8 cellular contexts compared by ENCODE assay signal in genomic region chr16:30183961-30184429, GRCh38. TPM values are rescaled to one million over a fixed set of nuclear protein-coding genes. Genes with fewer than 3 reads are reported as not detected.
DNase-seq lines count a peak whose midpoint lies in the region; ATAC-seq, FAIRE-seq and TF ChIP-seq lines count a peak whose summit lies in the region.

No MANE protein-coding gene starts in this region.

- no peaks in the 10 kb centered on the region for H3K9me3 ChIP-seq in cardiac muscle cell (ENCODE audit: low read depth)
- H3K9me3 ChIP-seq in skeletal muscle tissue (ENCODE audit: control insufficient read depth in 3 of 3, low read length in 3 of 3), result no peaks in the 10 kb centered on the region

- H3K36me3 ChIP-seq in cardiac muscle cell (no peaks in the 10 kb centered on the region), skeletal muscle tissue (ENCODE audit: control insufficient read depth in 3 of 3, insufficient read depth in 3 of 3, low read length in 3 of 3) (no peaks in the 10 kb centered on the region)

- DNase-seq in CD1c-positive myeloid dendritic cell (ENCODE audit: extremely low spot score) (peak; percentile 58), NOMO-1 (lab: John Stamatoyannopoulos, UW; ENCODE audit: unreplicated experiment in 2 of 2) (peak; percentile 65 to 82), cardiac muscle cell (ENCODE audit: low read depth in 1 of 2, low spot score in 1 of 2) (no peak), RCC 7860 (ENCODE audit: low spot score) (no peak), iPS-NIHi7 (ENCODE audit: extremely low spot score) (no peak)
- DNase-seq in activated T-cell treated with anti-CD3 and anti-CD28 coated beads, Interleukin-2, amount 50 U/mL, for 4 hours, result peak; percentile 53

- H3K27ac ChIP-seq in cardiac muscle cell, result no peak overlapping the region
- no peak overlapping the region for H3K27ac ChIP-seq in skeletal muscle tissue (ENCODE audit: low read depth, low read length)

- no peaks in the 10 kb centered on the region for H3K9me3 Mint-ChIP-seq in activated T-cell treated with anti-CD3 and anti-CD28 coated beads, Interleukin-2, amount 50 U/mL, for 4 hours

- H3K4me1 Mint-ChIP-seq in activated T-cell treated with anti-CD3 and anti-CD28 coated beads, Interleukin-2, amount 50 U/mL, for 4 hours (ENCODE audit: low read depth), result peaks cover 34% of the 10 kb centered on the region

- FAIRE-seq in RCC 7860 (lab: Jason Lieb, UNC), result no peak

- peak overlapping the region; percentile 98 for H3K4me3 Mint-ChIP-seq in activated T-cell treated with anti-CD3 and anti-CD28 coated beads, Interleukin-2, amount 50 U/mL, for 4 hours

- H3K36me3 Mint-ChIP-seq in activated T-cell treated with anti-CD3 and anti-CD28 coated beads, Interleukin-2, amount 50 U/mL, for 4 hours (ENCODE audit: insufficient read depth), result peaks cover 21% of the 10 kb centered on the region

- H3K27me3 ChIP-seq in cardiac muscle cell (no peaks in the 10 kb centered on the region), skeletal muscle tissue (ENCODE audit: control insufficient read depth in 3 of 3, insufficient read depth in 3 of 3, low read length in 3 of 3) (no peaks in the 10 kb centered on the region)

- no peak for TF ChIP-seq CTCF in cardiac muscle cell (IDR thresholded peaks at IDR 0.05; ENCODE audit: low read depth, low read length)

- H3K4me1 ChIP-seq in cardiac muscle cell (ENCODE audit: low read depth) (no peaks in the 10 kb centered on the region), skeletal muscle tissue (ENCODE audit: control insufficient read depth in 3 of 3, insufficient read depth in 3 of 3, low read length in 3 of 3) (peaks cover 5 to 26% (median 17%) of the 10 kb centered on the region in 3 donors)

- no peaks in the 10 kb centered on the region for H3K27me3 Mint-ChIP-seq in activated T-cell treated with anti-CD3 and anti-CD28 coated beads, Interleukin-2, amount 50 U/mL, for 4 hours (ENCODE audit: low read depth)

- peak overlapping the region; percentile 51 for H3K4me3 ChIP-seq in cardiac muscle cell
- peak overlapping the region in 2 of 3 donors; percentile 13 to 65 for H3K4me3 ChIP-seq in skeletal muscle tissue (ENCODE audit: low read length in 3 of 3)

- peak overlapping the region in 1 of 3 donors; percentile 25 for H3K9ac ChIP-seq in skeletal muscle tissue (ENCODE audit: low read depth in 1 of 3, low read length in 3 of 3)

- ATAC-seq in GM21576 (IDR thresholded peaks at IDR 0.05; ENCODE audit: unreplicated experiment), result peak; percentile 34
- peak; percentile 10 to 20 for ATAC-seq in activated T-cell treated with anti-CD3 and anti-CD28 coated beads, Interleukin-2, amount 50 U/mL, for 4 hours

RNA-seq across cellular contexts. Expression of gene CORO1A, which starts 0.6 kb away (rescaled TPM):
- total RNA-seq in activated T-cell treated with anti-CD3 and anti-CD28 coated beads, Interleukin-2, amount 50 U/mL, for 4 hours, result 100 to 1,000 TPM; 747 to 940 (median 832) TPM
- total RNA-seq in cardiac muscle cell (0.92 and 3.2 TPM in 2 replicates), skeletal muscle tissue (8.4 TPM)
- 2.0 and 3.4 TPM in 2 replicates for polyA plus RNA-seq in cardiac muscle cell

RNA-seq across cellular contexts. Expression of gene BOLA2B, which starts 9.5 kb away (rescaled TPM):
- total RNA-seq in activated T-cell treated with anti-CD3 and anti-CD28 coated beads, Interleukin-2, amount 50 U/mL, for 4 hours, result 100 to 1,000 TPM; 468 to 531 (median 481) TPM
- 254 and 290 TPM in 2 replicates for total RNA-seq in cardiac muscle cell
- polyA plus RNA-seq in cardiac muscle cell, result 89.4 and 146 TPM in 2 replicates
- total RNA-seq in skeletal muscle tissue, result 23.5 TPM

RNA-seq across cellular contexts. Expression of gene SLX1A, which starts 9.7 kb away (rescaled TPM):
- 100 to 1,000 TPM in 1 of 3 donors, 10 to 100 TPM in 2; 84.5 to 110 (median 95.6) TPM for total RNA-seq in activated T-cell treated with anti-CD3 and anti-CD28 coated beads, Interleukin-2, amount 50 U/mL, for 4 hours
- 61.6 and 76.1 TPM in 2 replicates for total RNA-seq in cardiac muscle cell
- 67.3 and 85.1 TPM in 2 replicates for polyA plus RNA-seq in cardiac muscle cell
- 11.0 TPM for total RNA-seq in skeletal muscle tissue

RNA-seq across cellular contexts. Expression of gene SULT1A3, which starts 15.1 kb away (rescaled TPM):
- total RNA-seq in activated T-cell treated with anti-CD3 and anti-CD28 coated beads, Interleukin-2, amount 50 U/mL, for 4 hours, result 1 to 10 TPM; 6.8 to 7.6 (median 7.0) TPM
- total RNA-seq in cardiac muscle cell (3.7 and 4.2 TPM in 2 replicates), skeletal muscle tissue (1.6 TPM)
- polyA plus RNA-seq in cardiac muscle cell, result 7.7 and 17.1 TPM in 2 replicates

Comparison
In these comparisons a context has a peak if more than half of its experiments do, and no peak if none do; other contexts are left out.
1. DNase-seq: peak in CD1c-positive myeloid dendritic cell (single experiment), NOMO-1 (2 of 2) and activated T-cell treated with anti-CD3 and anti-CD28 coated beads, Interleukin-2, amount 50 U/mL, for 4 hours (single experiment); none in cardiac muscle cell (0 of 2), RCC 7860 (single experiment) and iPS-NIHi7 (single experiment).
2. RNA of gene CORO1A, which starts 0.6 kb away (total RNA-seq): 747 to 940 TPM in activated T-cell treated with anti-CD3 and anti-CD28 coated beads, Interleukin-2, amount 50 U/mL, for 4 hours; 8.4 TPM in skeletal muscle tissue (single experiment) and 0.92 to 3.2 TPM in cardiac muscle cell; every median in the first group is over 10 times any median in the second.
3. RNA of gene BOLA2B, which starts 9.5 kb away (total RNA-seq): 468 to 531 TPM in activated T-cell treated with anti-CD3 and anti-CD28 coated beads, Interleukin-2, amount 50 U/mL, for 4 hours and 254 to 290 TPM in cardiac muscle cell; 23.5 TPM in skeletal muscle tissue (single experiment); every median in the first group is over 10 times any median in the second.